In the genomic region with DNA sequence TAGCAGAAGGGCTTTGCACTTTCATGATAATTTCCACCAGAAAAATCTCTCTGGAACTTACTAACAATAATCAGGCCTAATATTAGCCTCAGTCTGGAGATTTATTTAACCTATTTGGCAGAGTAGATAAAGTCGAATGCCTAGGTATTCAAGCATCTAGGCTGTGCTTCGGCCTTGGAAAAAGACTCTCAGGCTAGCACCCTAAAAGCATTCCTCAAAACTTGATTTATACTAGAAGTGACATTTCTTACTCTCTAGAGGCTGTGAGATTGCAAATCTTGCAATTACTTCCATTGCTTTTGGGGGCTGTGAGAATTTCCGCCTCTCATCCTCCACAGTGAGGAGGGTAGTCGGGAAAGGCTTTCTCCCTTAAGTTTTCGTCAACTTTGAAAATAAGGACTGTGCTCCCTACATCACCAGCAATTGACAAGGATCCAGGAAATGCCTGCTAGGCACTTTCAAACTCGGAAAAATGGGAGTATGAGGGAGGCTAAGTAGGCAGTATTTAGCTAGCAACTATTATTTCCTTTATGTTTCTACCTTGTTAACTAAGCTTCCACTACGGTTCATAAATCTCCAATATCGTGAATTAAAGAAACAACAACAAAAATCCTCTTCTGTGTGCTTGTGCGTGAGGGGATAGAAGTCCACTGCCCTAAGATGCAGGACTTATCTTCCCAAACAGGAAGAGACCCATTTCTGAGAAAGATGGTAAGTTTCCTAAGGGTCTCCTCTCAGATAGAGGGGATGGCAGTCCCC, we compare ENCODE assay signal across 1 cellular context.
TF ChIP-seq lines count a peak whose summit lies in the region.

No MANE protein-coding gene starts in this region.

TF ChIP-seq in K562, 482 proteins besides CTCF, POLR2A, EP300 and RAD21 (continued from another document):
- TF ChIP-seq, protein P1, sequence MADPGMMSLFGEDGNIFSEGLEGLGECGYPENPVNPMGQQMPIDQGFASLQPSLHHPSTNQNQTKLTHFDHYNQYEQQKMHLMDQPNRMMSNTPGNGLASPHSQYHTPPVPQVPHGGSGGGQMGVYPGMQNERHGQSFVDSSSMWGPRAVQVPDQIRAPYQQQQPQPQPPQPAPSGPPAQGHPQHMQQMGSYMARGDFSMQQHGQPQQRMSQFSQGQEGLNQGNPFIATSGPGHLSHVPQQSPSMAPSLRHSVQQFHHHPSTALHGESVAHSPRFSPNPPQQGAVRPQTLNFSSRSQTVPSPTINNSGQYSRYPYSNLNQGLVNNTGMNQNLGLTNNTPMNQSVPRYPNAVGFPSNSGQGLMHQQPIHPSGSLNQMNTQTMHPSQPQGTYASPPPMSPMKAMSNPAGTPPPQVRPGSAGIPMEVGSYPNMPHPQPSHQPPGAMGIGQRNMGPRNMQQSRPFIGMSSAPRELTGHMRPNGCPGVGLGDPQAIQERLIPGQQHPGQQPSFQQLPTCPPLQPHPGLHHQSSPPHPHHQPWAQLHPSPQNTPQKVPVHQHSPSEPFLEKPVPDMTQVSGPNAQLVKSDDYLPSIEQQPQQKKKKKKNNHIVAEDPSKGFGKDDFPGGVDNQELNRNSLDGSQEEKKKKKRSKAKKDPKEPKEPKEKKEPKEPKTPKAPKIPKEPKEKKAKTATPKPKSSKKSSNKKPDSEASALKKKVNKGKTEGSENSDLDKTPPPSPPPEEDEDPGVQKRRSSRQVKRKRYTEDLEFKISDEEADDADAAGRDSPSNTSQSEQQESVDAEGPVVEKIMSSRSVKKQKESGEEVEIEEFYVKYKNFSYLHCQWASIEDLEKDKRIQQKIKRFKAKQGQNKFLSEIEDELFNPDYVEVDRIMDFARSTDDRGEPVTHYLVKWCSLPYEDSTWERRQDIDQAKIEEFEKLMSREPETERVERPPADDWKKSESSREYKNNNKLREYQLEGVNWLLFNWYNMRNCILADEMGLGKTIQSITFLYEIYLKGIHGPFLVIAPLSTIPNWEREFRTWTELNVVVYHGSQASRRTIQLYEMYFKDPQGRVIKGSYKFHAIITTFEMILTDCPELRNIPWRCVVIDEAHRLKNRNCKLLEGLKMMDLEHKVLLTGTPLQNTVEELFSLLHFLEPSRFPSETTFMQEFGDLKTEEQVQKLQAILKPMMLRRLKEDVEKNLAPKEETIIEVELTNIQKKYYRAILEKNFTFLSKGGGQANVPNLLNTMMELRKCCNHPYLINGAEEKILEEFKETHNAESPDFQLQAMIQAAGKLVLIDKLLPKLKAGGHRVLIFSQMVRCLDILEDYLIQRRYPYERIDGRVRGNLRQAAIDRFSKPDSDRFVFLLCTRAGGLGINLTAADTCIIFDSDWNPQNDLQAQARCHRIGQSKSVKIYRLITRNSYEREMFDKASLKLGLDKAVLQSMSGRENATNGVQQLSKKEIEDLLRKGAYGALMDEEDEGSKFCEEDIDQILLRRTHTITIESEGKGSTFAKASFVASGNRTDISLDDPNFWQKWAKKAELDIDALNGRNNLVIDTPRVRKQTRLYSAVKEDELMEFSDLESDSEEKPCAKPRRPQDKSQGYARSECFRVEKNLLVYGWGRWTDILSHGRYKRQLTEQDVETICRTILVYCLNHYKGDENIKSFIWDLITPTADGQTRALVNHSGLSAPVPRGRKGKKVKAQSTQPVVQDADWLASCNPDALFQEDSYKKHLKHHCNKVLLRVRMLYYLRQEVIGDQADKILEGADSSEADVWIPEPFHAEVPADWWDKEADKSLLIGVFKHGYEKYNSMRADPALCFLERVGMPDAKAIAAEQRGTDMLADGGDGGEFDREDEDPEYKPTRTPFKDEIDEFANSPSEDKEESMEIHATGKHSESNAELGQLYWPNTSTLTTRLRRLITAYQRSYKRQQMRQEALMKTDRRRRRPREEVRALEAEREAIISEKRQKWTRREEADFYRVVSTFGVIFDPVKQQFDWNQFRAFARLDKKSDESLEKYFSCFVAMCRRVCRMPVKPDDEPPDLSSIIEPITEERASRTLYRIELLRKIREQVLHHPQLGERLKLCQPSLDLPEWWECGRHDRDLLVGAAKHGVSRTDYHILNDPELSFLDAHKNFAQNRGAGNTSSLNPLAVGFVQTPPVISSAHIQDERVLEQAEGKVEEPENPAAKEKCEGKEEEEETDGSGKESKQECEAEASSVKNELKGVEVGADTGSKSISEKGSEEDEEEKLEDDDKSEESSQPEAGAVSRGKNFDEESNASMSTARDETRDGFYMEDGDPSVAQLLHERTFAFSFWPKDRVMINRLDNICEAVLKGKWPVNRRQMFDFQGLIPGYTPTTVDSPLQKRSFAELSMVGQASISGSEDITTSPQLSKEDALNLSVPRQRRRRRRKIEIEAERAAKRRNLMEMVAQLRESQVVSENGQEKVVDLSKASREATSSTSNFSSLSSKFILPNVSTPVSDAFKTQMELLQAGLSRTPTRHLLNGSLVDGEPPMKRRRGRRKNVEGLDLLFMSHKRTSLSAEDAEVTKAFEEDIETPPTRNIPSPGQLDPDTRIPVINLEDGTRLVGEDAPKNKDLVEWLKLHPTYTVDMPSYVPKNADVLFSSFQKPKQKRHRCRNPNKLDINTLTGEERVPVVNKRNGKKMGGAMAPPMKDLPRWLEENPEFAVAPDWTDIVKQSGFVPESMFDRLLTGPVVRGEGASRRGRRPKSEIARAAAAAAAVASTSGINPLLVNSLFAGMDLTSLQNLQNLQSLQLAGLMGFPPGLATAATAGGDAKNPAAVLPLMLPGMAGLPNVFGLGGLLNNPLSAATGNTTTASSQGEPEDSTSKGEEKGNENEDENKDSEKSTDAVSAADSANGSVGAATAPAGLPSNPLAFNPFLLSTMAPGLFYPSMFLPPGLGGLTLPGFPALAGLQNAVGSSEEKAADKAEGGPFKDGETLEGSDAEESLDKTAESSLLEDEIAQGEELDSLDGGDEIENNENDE (IDR thresholded peaks at IDR 0.05; ENCODE audit: low read depth, low read length): no peak
- TF ChIP-seq C11orf30 (IDR thresholded peaks at IDR 0.05; ENCODE audit: low read depth) (peak; percentile 30; the same call in 1 of the 2 replicates), ZNF316 (IDR thresholded peaks at IDR 0.05) (peak; percentile 40; the same call in 1 of the 2 replicates), FOXJ2 (tag; IDR thresholded peaks at IDR 0.05) (0 out of 2 replicates have a peak, but pooled peaks have one; percentile 19)
